Comparison of ENCODE assay signal across 14 cellular contexts in genomic region chr13:93552596-93552995, GRCh38.
A peak's percentile ranks its signal among the peaks of the same experiment; 100 is the strongest.
DNase-seq lines count a peak whose midpoint lies in the region; ATAC-seq and TF ChIP-seq lines count a peak whose summit lies in the region.
"Had no signal": no experiment of that assay in that cellular context is flagged by ENCODE, and none has a peak within 500 bp of the region (broad histone marks: within the 10 kb centered on the region; RNA-seq: fewer than 3 reads in every experiment).

No MANE protein-coding gene starts in this region.

- no peak overlapping the region for H2AFZ ChIP-seq in hepatocyte

- no peak for ATAC-seq in GM19351 (IDR thresholded peaks at IDR 0.05; ENCODE audit: unreplicated experiment)
- ATAC-seq: PC-3 had no signal

- H4K20me1 ChIP-seq in hepatocyte (ENCODE audit: insufficient read depth, poor library complexity, severe bottlenecking), result no peaks in the 10 kb centered on the region

- H3K36me3 ChIP-seq in hepatocyte (replicated peaks; ENCODE audit: insufficient read depth, low read depth) (no peaks in the 10 kb centered on the region), H7 (replicated peaks; ENCODE audit: control insufficient read depth, insufficient read depth, low read length) (no peaks in the 10 kb centered on the region)

- peaks cover 16% of the 10 kb centered on the region for H3K79me2 ChIP-seq in hepatocyte

- no peak overlapping the region for H3K4me2 ChIP-seq in hepatocyte

- H3K4me3 ChIP-seq in hepatocyte (no peak overlapping the region), H7 (ENCODE audit: insufficient read depth, low read depth, low read length) (no peak overlapping the region)

- no peaks in the 10 kb centered on the region for H3K4me1 ChIP-seq in hepatocyte (ENCODE audit: insufficient read depth)

- peak; percentile 27 for DNase-seq in NCI-H1105 treated with DMSO at 0.1 percent for 48 hours (lab: John Stamatoyannopoulos, UW)
- DNase-seq in NCI-H1105 (lab: John Stamatoyannopoulos, UW), result no peak
- peak; percentile 51 for DNase-seq in NCI-H526 treated with DMSO at 0.1 percent for 48 hours (lab: John Stamatoyannopoulos, UW)
- DNase-seq in hepatocyte (ENCODE audit: low spot score), result no peak
- no peak for DNase-seq in amygdala (lab: John Stamatoyannopoulos, UW)
- no peak for DNase-seq in AML-193 (lab: John Stamatoyannopoulos, UW)
- DNase-seq in H7, result no peak
- DNase-seq: C1 segment of cervical spinal cord, NCI-H146, NCI-H2081 treated with DMSO at 0.1 percent for 48 hours, NCI-H446 treated with DMSO at 0.1 percent for 48 hours, PC-3 had no signal

- no peak for TF ChIP-seq CTCF in hepatocyte (IDR thresholded peaks at IDR 0.05; ENCODE audit: poor library complexity)

- no peaks in the 10 kb centered on the region for H3K9me3 ChIP-seq in hepatocyte (ENCODE audit: low read depth)

- H3K27ac ChIP-seq in hepatocyte, result peak overlapping the region; percentile 17
- H3K27ac ChIP-seq: 22Rv1 had no signal

- H3K27me3 ChIP-seq in hepatocyte, result no peaks in the 10 kb centered on the region
- H3K27me3 ChIP-seq in H7 (ENCODE audit: control insufficient read depth, insufficient read depth, low read length), result no peaks in the 10 kb centered on the region

- H3K9me2 ChIP-seq in hepatocyte (replicated peaks; ENCODE audit: insufficient read depth), result no peaks in the 10 kb centered on the region

Comparison
In these comparisons a context has a peak if more than half of its experiments do, and no peak if none do; other contexts are left out.
1. DNase-seq: peak in NCI-H1105 treated with DMSO at 0.1 percent for 48 hours (single experiment) and NCI-H526 treated with DMSO at 0.1 percent for 48 hours (single experiment); none in NCI-H1105 (single experiment), hepatocyte (single experiment), amygdala (0 of 56), AML-193 (0 of 2) and H7 (single experiment).